Comparison of ENCODE assay signal across 22 cellular contexts in genomic region chr1:208808301-208808700, GRCh38.
"Had no signal": no experiment of that assay in that cellular context is flagged by ENCODE, and none has a peak within 500 bp of the region (broad histone marks: within the 10 kb centered on the region; RNA-seq: fewer than 3 reads in every experiment).

No MANE protein-coding gene starts in this region.

- H3K27ac ChIP-seq: esophagus muscularis mucosa, left ventricle myocardium inferior, parathyroid adenoma, psoas muscle, stomach, thoracic aorta had no signal

- H3K9me3 ChIP-seq: esophagus muscularis mucosa, psoas muscle, thoracic aorta had no signal

- H3K4me3 ChIP-seq: esophagus muscularis mucosa, left ventricle myocardium inferior, lung, psoas muscle, stomach, thoracic aorta had no signal

- H3K4me1 Mint-ChIP-seq: immature natural killer cell, naive B cell had no signal

- H3K27ac Mint-ChIP-seq: immature natural killer cell, naive B cell had no signal

- ATAC-seq: left cardiac atrium, psoas muscle, sciatic nerve had no signal

- H3K4me1 ChIP-seq: esophagus muscularis mucosa, left ventricle myocardium inferior, parathyroid adenoma, psoas muscle, stomach had no signal

- H3K36me3 ChIP-seq: esophagus muscularis mucosa, left ventricle myocardium inferior, stomach, thoracic aorta had no signal

- H3K27me3 ChIP-seq: esophagus muscularis mucosa, stomach had no signal

- DNase-seq: cerebellar nuclear complex; dermis blood vessel endothelial cell; immature natural killer cell; kidney; left cardiac atrium; left ventricle myocardium inferior; mesendoderm; naive B cell; psoas muscle; retina; stimulated activated CD4-positive, alpha-beta T cell treated with anti-CD3 and anti-CD28 coated beads, Interleukin-2, amount 100 ng/mL, for 24 hours; stimulated activated CD4-positive, alpha-beta T cell treated with anti-CD3 and anti-CD28 coated beads, Interleukin-4, amount 100 ng/mL, for 4 hours; stimulated activated naive CD4-positive, alpha-beta T cell; stomach; substantia nigra; trophoblast cell had no signal

- H3K36me3 Mint-ChIP-seq: immature natural killer cell, naive B cell had no signal

- H3K4me3 Mint-ChIP-seq: immature natural killer cell, naive B cell, nephron had no signal
